ENCODE assay signal across 19 cellular contexts in the genomic region with DNA sequence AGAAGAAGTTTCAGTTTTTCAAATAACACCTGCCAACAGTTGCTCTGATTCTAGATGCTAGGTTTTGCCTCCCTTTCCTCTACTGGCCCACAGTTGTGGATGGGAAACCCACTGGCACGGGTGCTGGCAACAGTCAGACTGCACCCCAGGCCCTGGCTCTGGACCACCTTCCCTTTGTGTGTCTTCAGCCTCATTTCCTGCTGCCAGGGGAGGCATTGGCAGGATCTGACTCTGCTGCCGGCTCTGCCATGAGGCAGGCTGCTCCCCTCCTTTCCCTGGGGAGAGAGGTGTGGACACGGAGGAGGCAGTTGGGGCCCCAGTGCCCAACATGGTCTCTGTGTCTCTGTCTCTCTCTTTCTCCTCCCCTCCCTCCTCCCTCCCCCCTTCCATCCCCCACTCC.
DNase-seq lines count a peak whose midpoint lies in the region; ATAC-seq and TF ChIP-seq lines count a peak whose summit lies in the region.
"Had no signal": no experiment of that assay in that cellular context is flagged by ENCODE, and none has a peak within 500 bp of the region (broad histone marks: within the 10 kb centered on the region; RNA-seq: fewer than 3 reads in every experiment).

No MANE protein-coding gene starts in this region.

- CTCF ChIA-PET in HEK293 (lab: Yijun Ruan, JAX), result no interaction called here

- ATAC-seq in HG03457 (IDR thresholded peaks at IDR 0.05; ENCODE audit: unreplicated experiment) (no peak), HG03460 (IDR thresholded peaks at IDR 0.05; ENCODE audit: unreplicated experiment) (no peak)
- ATAC-seq: T-cell had no signal

- no peaks in the 10 kb centered on the region for H3K36me3 ChIP-seq in HEK293 (ENCODE audit: control insufficient read depth in 2 of 2, insufficient read depth in 1 of 2, low read length in 2 of 2)
- H3K36me3 ChIP-seq: BLaER1 had no signal

- DNase-seq in NCI-H2081 (lab: John Stamatoyannopoulos, UW) (peak; percentile 15 to 46), NCI-H2081 treated with DMSO at 0.1 percent for 48 hours (lab: John Stamatoyannopoulos, UW) (no peak), NCI-H69 (lab: John Stamatoyannopoulos, UW) (peak; percentile 90), medulla oblongata (ENCODE audit: extremely low spot score) (peak; percentile 47)
- DNase-seq: CD4-positive, CD25-positive, alpha-beta regulatory T cell; DMS53; H7; MM.1S; NCI-H1417 treated with DMSO at 0.1 percent for 48 hours; NCI-H1930; NK-92 treated with Interleukin-12 subunit alpha and Interleukin-12 subunit beta, amount 100 ng/mL, for 24 hours; Right ventricle myocardium superior; T-cell had no signal

- POLR2A ChIA-PET in HEK293 (lab: Yijun Ruan, JAX), result no interaction called here

- H3K4me1 ChIP-seq in HEK293 (ENCODE audit: control insufficient read depth, insufficient read depth, low read length), result no peaks in the 10 kb centered on the region
- H3K4me1 ChIP-seq: BLaER1 had no signal

- no peak overlapping the region for H3K4me3 ChIP-seq in HEK293 (ENCODE audit: low read depth, low read length)
- H3K4me3 ChIP-seq: BLaER1 had no signal

- H3K27ac ChIP-seq in HEK293 (ENCODE audit: extremely low read depth, low read depth, low read length), result no peak overlapping the region
- H3K27ac ChIP-seq: BLaER1, HL-60, KMS-11 had no signal

- H3K9me3 ChIP-seq in HEK293 (ENCODE audit: control insufficient read depth, insufficient read depth, low read depth, low read length), result no peaks in the 10 kb centered on the region
- H3K9me3 ChIP-seq: BLaER1 had no signal

- TF ChIP-seq CTCF in HEK293 (tag by site-specific recombination; IDR thresholded peaks at IDR 0.05), result no peak

TF ChIP-seq in HEK293, 187 proteins besides CTCF, POLR2A, EP300 and RAD21:
- TF ChIP-seq ZFP41 (tag by site-specific recombination; IDR thresholded peaks at IDR 0.05; ENCODE audit: borderline replicate concordance), result no peak
- TF ChIP-seq ZNF341 (tag by site-specific recombination; IDR thresholded peaks at IDR 0.05; ENCODE audit: low read depth), result peak; percentile 42; the same call in 1 of the 2 replicates
- no peak for TF ChIP-seq ZNF830 (tag by site-specific recombination; IDR thresholded peaks at IDR 0.05; ENCODE audit: low read depth)
TF ChIP-seq in HEK293: peak in this region for 1.
